In genomic region chr2:105337122-105338019, GRCh38 we compare ENCODE assay signal across 8 cellular contexts. TPM values are rescaled to one million over a fixed set of nuclear protein-coding genes. Genes with fewer than 3 reads are reported as not detected.
DNase-seq lines count a peak whose midpoint lies in the region; ATAC-seq and TF ChIP-seq lines count a peak whose summit lies in the region.

Gene C2orf49 (plus strand): TSS chr2:105337540. CDS start chr2:105337588, 48 bp downstream.

- peak; percentile 69 for DNase-seq in NCI-H1417 treated with DMSO at 0.1 percent for 48 hours (lab: John Stamatoyannopoulos, UW)
- peak; percentile 78 to 94 for DNase-seq in SW 1271 (lab: John Stamatoyannopoulos, UW)
- DNase-seq in activated naive CD8-positive, alpha-beta T cell treated with anti-CD3 and anti-CD28 coated beads, Interleukin-2, amount 50 U/mL, for 16 hours (ENCODE audit: low read depth, low spot score) = peak; percentile 80
- peak; percentile 91 for DNase-seq in cardiac septum (ENCODE audit: low spot score)
- DNase-seq in trophoblast cell = peak; percentile 79 to 89
- peak; percentile 71 to 90 for DNase-seq in tibial nerve (ENCODE audit: low spot score in 2 of 2)

- peak within 1 kb of the TSS; percentile 100 for H4K91ac ChIP-seq in trophoblast cell (ENCODE audit: low read depth, low read length)

- WGBS in trophoblast cell (ENCODE audit: extremely low coverage, insufficient coverage, insufficient read length) = no CpG with 5 or more reads among the region's 58 CpGs
- whole genome bisulfite sequencing in tibial nerve, 2 donors = 0% methylated on average over 42 to 58 of the region's 58 CpGs

- H3K36me3 ChIP-seq in trophoblast cell (ENCODE audit: control insufficient read depth in 1 of 2, insufficient read depth in 2 of 2, low read length in 2 of 2) (peaks cover 4 to 15% of the 10 kb centered on the region in 2 experiments), tibial nerve (peaks cover 0 to 38% (median 7%) of the 10 kb centered on the region in 3 donors)

- H4K12ac ChIP-seq in trophoblast cell (ENCODE audit: low read depth, low read length) = peak within 1 kb of the TSS; percentile 100

- intact Hi-C loops in cardiac septum (cut with DNase I) = no loop called here

- peak within 1 kb of the TSS; percentile 99 for H3K4ac ChIP-seq in trophoblast cell (ENCODE audit: low read depth, low read length)

- H2BK5ac ChIP-seq in trophoblast cell (ENCODE audit: low read depth, low read length, poor library complexity) = peak within 1 kb of the TSS; percentile 100

- H3K18ac ChIP-seq in trophoblast cell (ENCODE audit: low read length) = peak within 1 kb of the TSS; percentile 100

- H2AK5ac ChIP-seq in trophoblast cell (ENCODE audit: low read length) = peak within 1 kb of the TSS; percentile 78

- H3K27ac ChIP-seq in trophoblast cell (ENCODE audit: low read depth, low read length) = peak within 1 kb of the TSS; percentile 91
- H3K27ac ChIP-seq in tibial nerve = peak within 1 kb of the TSS; percentile 88 to 97 (median 92)

- peak within 1 kb of the TSS; percentile 100 for H2BK120ac ChIP-seq in trophoblast cell (ENCODE audit: insufficient read depth, low read length, poor library complexity)

- H3K9me3 ChIP-seq in trophoblast cell (ENCODE audit: insufficient read depth, low read depth, low read length) = no peaks in the 10 kb centered on the region
- H3K9me3 ChIP-seq in tibial nerve = no peaks in the 10 kb centered on the region

- peak within 1 kb of the TSS; percentile 89 for H3K9ac ChIP-seq in trophoblast cell (ENCODE audit: low read length)

- no peak within 1 kb of the TSS for H3K23ac ChIP-seq in trophoblast cell (ENCODE audit: low read length)

- H3K27me3 ChIP-seq in trophoblast cell (ENCODE audit: insufficient read depth, low read length) (no peaks in the 10 kb centered on the region), tibial nerve (no peaks in the 10 kb centered on the region)

- peak; percentile 90 to 95 for TF ChIP-seq EP300 in tibial nerve (IDR thresholded peaks at IDR 0.05)

- H4K8ac ChIP-seq in trophoblast cell (ENCODE audit: low read depth, low read length) = peak within 1 kb of the TSS; percentile 100

- peaks cover 8% of the 10 kb centered on the region for H3K79me2 ChIP-seq in trophoblast cell (ENCODE audit: control insufficient read depth, insufficient read depth, low read length, poor library complexity)

- no peak for TF ChIP-seq CTCF in GM12875 (IDR thresholded peaks at IDR 0.05; ENCODE audit: borderline replicate concordance, insufficient read depth, low read depth, low read length)
- peak in 1 of 5 experiments; percentile 46 for TF ChIP-seq CTCF in tibial nerve (IDR thresholded peaks at IDR 0.05)

- H3K4me1 ChIP-seq in trophoblast cell (ENCODE audit: control insufficient read depth in 1 of 2, insufficient read depth in 2 of 2, low read length in 2 of 2) = peaks cover 0 to 1% of the 10 kb centered on the region in 2 experiments
- H3K4me1 ChIP-seq in tibial nerve = peaks cover 0 to 37% (median 15%) of the 10 kb centered on the region in 4 donors

- H3K4me2 ChIP-seq in trophoblast cell (ENCODE audit: low read length) = peak within 1 kb of the TSS; percentile 93

- H3K4me3 ChIP-seq in GM12875 (ENCODE audit: low read depth, low read length) = peak within 1 kb of the TSS; percentile 52
- peak within 1 kb of the TSS; percentile 89 for H3K4me3 ChIP-seq in trophoblast cell (ENCODE audit: low read depth, low read length)
- peak within 1 kb of the TSS; percentile 82 to 95 (median 92) for H3K4me3 ChIP-seq in tibial nerve

- peaks cover 7% of the 10 kb centered on the region for H3K79me1 ChIP-seq in trophoblast cell (ENCODE audit: low read length)

- peak within 1 kb of the TSS; percentile 85 for H2BK12ac ChIP-seq in trophoblast cell (ENCODE audit: low read length)

- peak within 1 kb of the TSS; percentile 100 for H2AFZ ChIP-seq in trophoblast cell (ENCODE audit: insufficient read depth, low read length, poor library complexity)

- peak; percentile 95 for ATAC-seq in HG02763 (IDR thresholded peaks at IDR 0.05; ENCODE audit: unreplicated experiment)

- H3K14ac ChIP-seq in trophoblast cell (ENCODE audit: low read length) = peak within 1 kb of the TSS; percentile 100

- no peak for TF ChIP-seq POLR2A in tibial nerve (IDR thresholded peaks at IDR 0.05)

RNA-seq across cellular contexts. Expression of gene C2orf49, which starts in this region (rescaled TPM):
- total RNA-seq in cardiac septum = 20.2 TPM
- polyA plus RNA-seq in trophoblast cell (2013) = 34.1 and 35.9 TPM in 2 replicates
- 10 to 100 TPM; 17.1 to 24.0 (median 20.4) TPM for total RNA-seq in tibial nerve

Comparison
In these comparisons a context has a peak if more than half of its experiments do, and no peak if none do; other contexts are left out.
1. Peak in every context shown above with its lines: DNase-seq, ATAC-seq, H3K4me3 ChIP-seq and H3K27ac ChIP-seq.